ENCODE assay signal across 15 cellular contexts in genomic region chr7:55507743-55508142, GRCh38.
"Had no signal": no experiment of that assay in that cellular context is flagged by ENCODE, and none has a peak within 500 bp of the region (broad histone marks: within the 10 kb centered on the region; RNA-seq: fewer than 3 reads in every experiment).

No MANE protein-coding gene starts in this region.

- ATAC-seq: heart right ventricle; left lobe of liver; SK-N-SH treated with all-trans-retinoic acid at 6 μM for 48 hours; stimulated activated naive CD8-positive, alpha-beta T cell treated with anti-CD3 and anti-CD28 coated beads, Interleukin-15, Interleukin-2, amounts not matched to agents 100 U/mL and 50 U/mL, for 24 hours; T-helper 17 cell; upper lobe of right lung had no signal

- H3K4me3 Mint-ChIP-seq: T-helper 17 cell had no signal

- H3K27me3 Mint-ChIP-seq: T-helper 17 cell had no signal

- DNase-seq: activated CD4-positive, alpha-beta T cell treated with anti-CD3 and anti-CD28 coated beads, Interleukin-2, amount 50 U/mL, for 48 hours; activated CD4-positive, CD25-positive, alpha-beta regulatory T cell; adrenal gland; caudate nucleus; colonic mucosa; effector CD8-positive, alpha-beta T cell; gastrocnemius medialis; heart right ventricle; stimulated activated CD4-positive, alpha-beta T cell treated with anti-CD3 and anti-CD28 coated beads, Interleukin-12 subunit alpha, Interleukin-12 subunit beta, amount 100 ng/mL, for 4 hours; stimulated activated naive CD8-positive, alpha-beta T cell treated with anti-CD3 and anti-CD28 coated beads, Interleukin-15, Interleukin-2, amounts not matched to agents 100 U/mL and 50 U/mL, for 24 hours; T-helper 17 cell; testis; upper lobe of right lung had no signal
